16 cellular contexts compared by ENCODE assay signal in the genomic region with DNA sequence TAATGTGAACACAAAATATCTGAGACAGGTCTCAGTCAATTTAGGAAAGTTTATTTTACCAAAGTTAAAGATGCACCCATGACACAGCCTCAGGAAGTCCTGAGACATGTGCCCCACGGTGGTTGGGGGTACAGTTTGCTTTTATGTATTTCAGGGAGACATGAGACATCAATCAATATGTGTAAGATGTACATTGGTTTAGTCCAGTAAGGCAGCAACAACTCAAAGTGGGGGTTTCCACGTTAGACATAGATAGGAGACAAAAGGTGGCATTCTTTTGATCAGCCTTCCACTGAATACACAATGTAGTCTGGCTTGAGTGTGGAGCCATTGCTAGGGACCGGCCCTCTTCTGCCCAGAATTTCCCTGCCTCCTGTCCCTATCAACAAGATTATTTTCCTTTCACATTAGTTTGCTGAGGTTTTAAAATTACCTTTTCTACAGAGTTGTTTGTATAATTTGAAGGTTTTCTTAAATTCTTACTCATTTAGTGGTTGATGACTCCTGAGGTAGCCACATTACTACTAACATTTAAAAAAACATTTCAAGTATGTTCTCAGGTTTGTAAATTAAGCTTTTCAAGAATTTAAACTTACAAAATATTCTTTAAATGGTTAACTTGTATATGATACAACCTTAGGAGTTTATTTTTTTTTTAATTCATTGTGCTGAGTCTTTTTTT. TPM values are rescaled to one million over a fixed set of nuclear protein-coding genes. Genes with fewer than 3 reads are reported as not detected.
DNase-seq lines count a peak whose midpoint lies in the region; ATAC-seq and TF ChIP-seq lines count a peak whose summit lies in the region.
"Had no signal": no experiment of that assay in that cellular context is flagged by ENCODE, and none has a peak within 500 bp of the region (broad histone marks: within the 10 kb centered on the region; RNA-seq: fewer than 3 reads in every experiment).

No MANE protein-coding gene starts in this region.

- H3K9me3 ChIP-seq in CD4-positive, alpha-beta memory T cell (ENCODE audit: control insufficient read depth in 1 of 2, low read length in 2 of 2): no peaks in the 10 kb centered on the region
- H3K9me3 ChIP-seq: Peyer's patch had no signal

- no peak overlapping the region for H3K27ac Mint-ChIP-seq in activated CD4-positive, alpha-beta memory T cell treated with anti-CD3 and anti-CD28 coated beads for 36 hours
- H3K27ac Mint-ChIP-seq in activated CD4-positive, alpha-beta memory T cell treated with anti-CD3 and anti-CD28 coated beads, Interleukin-2, amount 10 ng/mL, durations not matched to agents 7 days and 5 days: no peak overlapping the region
- peak overlapping the region in 5 of 7 donors; percentile 13 to 67 (median 19) for H3K27ac Mint-ChIP-seq in CD4-positive, alpha-beta memory T cell
- no peak overlapping the region for H3K27ac Mint-ChIP-seq in activated naive CD8-positive, alpha-beta T cell treated with anti-CD3 and anti-CD28 coated beads, Interleukin-2, amount 50 U/mL, for 24 hours
- H3K27ac Mint-ChIP-seq in neural crest cell (ENCODE audit: unreplicated experiment): peak overlapping the region; percentile 21
- H3K27ac Mint-ChIP-seq in stimulated activated naive B cell treated with anti-CD40 and anti-IgM and Interleukin-4, amounts not matched to agents 10 μg/mL and 1 μg/mL and 100 μg/mL, for 72 hours: no peak overlapping the region

- H3K27me3 ChIP-seq in CD4-positive, alpha-beta memory T cell (ENCODE audit: insufficient read depth, low read length): no peaks in the 10 kb centered on the region
- H3K27me3 ChIP-seq: Peyer's patch had no signal

- intact Hi-C loops in activated CD4-positive, alpha-beta memory T cell treated with anti-CD3 and anti-CD28 coated beads for 36 hours (cut with micrococcal nuclease): no loop called here
- intact Hi-C loops in CD4-positive, alpha-beta memory T cell (cut with micrococcal nuclease): no loop called here

- no peak overlapping the region for H3K4me3 ChIP-seq in CD4-positive, alpha-beta memory T cell (ENCODE audit: low read length in 2 of 2)
- H3K4me3 ChIP-seq: Peyer's patch had no signal

- peak; percentile 27 for DNase-seq in activated CD4-positive, alpha-beta memory T cell treated with anti-CD3 and anti-CD28 coated beads for 36 hours
- DNase-seq in activated CD4-positive, alpha-beta memory T cell treated with anti-CD3 and anti-CD28 coated beads, Interleukin-2, amount 10 ng/mL, durations not matched to agents 7 days and 5 days: no peak
- DNase-seq in CD4-positive, alpha-beta memory T cell: no peak
- DNase-seq in activated naive CD8-positive, alpha-beta T cell treated with anti-CD3 and anti-CD28 coated beads, Interleukin-2, amount 50 U/mL, for 24 hours: no peak
- no peak for DNase-seq in neural crest cell (ENCODE audit: low read depth, low spot score)
- DNase-seq in stimulated activated CD4-positive, alpha-beta T cell treated with anti-CD3 and anti-CD28 coated beads, Interleukin-4, amount 100 ng/mL, for 24 hours: no peak
- no peak for DNase-seq in stimulated activated naive B cell treated with anti-CD40 and anti-IgM and Interleukin-4, amounts not matched to agents 10 μg/mL and 1 μg/mL and 100 μg/mL, for 72 hours
- DNase-seq in activated CD8-positive, alpha-beta memory T cell treated with anti-CD3 and anti-CD28 coated beads for 24 hours: no peak
- DNase-seq: DMS79 treated with DMSO at 0.1 percent for 48 hours, GDM1, GOT3, NCI-H1417, NCI-H1930, NCI-H510A treated with DMSO at 0.1 percent for 48 hours, Peyer's patch had no signal

- CTCF ChIA-PET in activated CD4-positive, alpha-beta memory T cell treated with anti-CD3 and anti-CD28 coated beads for 36 hours (lab: Charles Lee): no interaction called here
- CTCF ChIA-PET in activated CD4-positive, alpha-beta memory T cell treated with anti-CD3 and anti-CD28 coated beads, Interleukin-2, amount 10 ng/mL, durations not matched to agents 7 days and 5 days (lab: Charles Lee): no interaction called here
- CTCF ChIA-PET in CD4-positive, alpha-beta memory T cell (lab: Charles Lee; ENCODE audit: partially characterized antibody): no interaction called here

- no peak overlapping the region for H3K27ac ChIP-seq in CD4-positive, alpha-beta memory T cell (ENCODE audit: low read depth, low read length)
- H3K27ac ChIP-seq: Peyer's patch had no signal

- POLR2A ChIA-PET in activated CD4-positive, alpha-beta memory T cell treated with anti-CD3 and anti-CD28 coated beads for 36 hours (lab: Charles Lee): no interaction called here
- POLR2A ChIA-PET in activated CD4-positive, alpha-beta memory T cell treated with anti-CD3 and anti-CD28 coated beads, Interleukin-2, amount 10 ng/mL, durations not matched to agents 7 days and 5 days (lab: Charles Lee): no interaction called here
- POLR2A ChIA-PET in CD4-positive, alpha-beta memory T cell (lab: Charles Lee; ENCODE audit: partially characterized antibody): no interaction called here

- peak; percentile 63 for ATAC-seq in activated naive CD8-positive, alpha-beta T cell treated with anti-CD3 and anti-CD28 coated beads, Interleukin-2, amount 50 U/mL, for 24 hours
- no peak for ATAC-seq in stimulated activated naive B cell treated with anti-CD40 and anti-IgM and Interleukin-4, amounts not matched to agents 10 μg/mL and 1 μg/mL and 100 μg/mL, for 72 hours (replicated peaks)

- H3K9me3 Mint-ChIP-seq in activated CD4-positive, alpha-beta memory T cell treated with anti-CD3 and anti-CD28 coated beads for 36 hours: peaks cover under 1% of the 10 kb centered on the region
- H3K9me3 Mint-ChIP-seq in activated CD4-positive, alpha-beta memory T cell treated with anti-CD3 and anti-CD28 coated beads, Interleukin-2, amount 10 ng/mL, durations not matched to agents 7 days and 5 days: peaks cover under 1% of the 10 kb centered on the region
- H3K9me3 Mint-ChIP-seq in CD4-positive, alpha-beta memory T cell: no peaks in the 10 kb centered on the region
- H3K9me3 Mint-ChIP-seq in activated naive CD8-positive, alpha-beta T cell treated with anti-CD3 and anti-CD28 coated beads, Interleukin-2, amount 50 U/mL, for 24 hours: no peaks in the 10 kb centered on the region
- H3K9me3 Mint-ChIP-seq in neural crest cell: peaks cover 3% of the 10 kb centered on the region
- H3K9me3 Mint-ChIP-seq in stimulated activated naive B cell treated with anti-CD40 and anti-IgM and Interleukin-4, amounts not matched to agents 10 μg/mL and 1 μg/mL and 100 μg/mL, for 72 hours: no peaks in the 10 kb centered on the region

- no peaks in the 10 kb centered on the region for H3K4me1 ChIP-seq in CD4-positive, alpha-beta memory T cell (ENCODE audit: insufficient read depth, low read length)
- H3K4me1 ChIP-seq: Peyer's patch had no signal

- no peak overlapping the region for H3K4me3 Mint-ChIP-seq in activated CD4-positive, alpha-beta memory T cell treated with anti-CD3 and anti-CD28 coated beads for 36 hours
- no peak overlapping the region for H3K4me3 Mint-ChIP-seq in activated CD4-positive, alpha-beta memory T cell treated with anti-CD3 and anti-CD28 coated beads, Interleukin-2, amount 10 ng/mL, durations not matched to agents 7 days and 5 days
- no peak overlapping the region for H3K4me3 Mint-ChIP-seq in CD4-positive, alpha-beta memory T cell
- H3K4me3 Mint-ChIP-seq in activated naive CD8-positive, alpha-beta T cell treated with anti-CD3 and anti-CD28 coated beads, Interleukin-2, amount 50 U/mL, for 24 hours: no peak overlapping the region
- H3K4me3 Mint-ChIP-seq in neural crest cell: no peak overlapping the region
- H3K4me3 Mint-ChIP-seq in stimulated activated naive B cell treated with anti-CD40 and anti-IgM and Interleukin-4, amounts not matched to agents 10 μg/mL and 1 μg/mL and 100 μg/mL, for 72 hours: no peak overlapping the region
- H3K4me3 Mint-ChIP-seq: IgD-negative memory B cell had no signal

- no peaks in the 10 kb centered on the region for H3K27me3 Mint-ChIP-seq in activated CD4-positive, alpha-beta memory T cell treated with anti-CD3 and anti-CD28 coated beads for 36 hours
- no peaks in the 10 kb centered on the region for H3K27me3 Mint-ChIP-seq in activated CD4-positive, alpha-beta memory T cell treated with anti-CD3 and anti-CD28 coated beads, Interleukin-2, amount 10 ng/mL, durations not matched to agents 7 days and 5 days
- H3K27me3 Mint-ChIP-seq in CD4-positive, alpha-beta memory T cell: no peaks in the 10 kb centered on the region
- no peaks in the 10 kb centered on the region for H3K27me3 Mint-ChIP-seq in activated naive CD8-positive, alpha-beta T cell treated with anti-CD3 and anti-CD28 coated beads, Interleukin-2, amount 50 U/mL, for 24 hours
- H3K27me3 Mint-ChIP-seq in neural crest cell (ENCODE audit: low read depth): no peaks in the 10 kb centered on the region
- no peaks in the 10 kb centered on the region for H3K27me3 Mint-ChIP-seq in stimulated activated naive B cell treated with anti-CD40 and anti-IgM and Interleukin-4, amounts not matched to agents 10 μg/mL and 1 μg/mL and 100 μg/mL, for 72 hours
- H3K27me3 Mint-ChIP-seq: IgD-negative memory B cell had no signal

- H3K36me3 Mint-ChIP-seq in activated CD4-positive, alpha-beta memory T cell treated with anti-CD3 and anti-CD28 coated beads for 36 hours: peaks cover 30% of the 10 kb centered on the region
- H3K36me3 Mint-ChIP-seq in activated CD4-positive, alpha-beta memory T cell treated with anti-CD3 and anti-CD28 coated beads, Interleukin-2, amount 10 ng/mL, durations not matched to agents 7 days and 5 days (ENCODE audit: low read depth): peaks cover 66% of the 10 kb centered on the region
- H3K36me3 Mint-ChIP-seq in CD4-positive, alpha-beta memory T cell: peaks cover 67 to 77% of the 10 kb centered on the region in 2 donors
- H3K36me3 Mint-ChIP-seq in activated naive CD8-positive, alpha-beta T cell treated with anti-CD3 and anti-CD28 coated beads, Interleukin-2, amount 50 U/mL, for 24 hours (ENCODE audit: low read depth): peaks cover 55% of the 10 kb centered on the region
- peaks cover 18% of the 10 kb centered on the region for H3K36me3 Mint-ChIP-seq in neural crest cell (ENCODE audit: low read depth)
- peaks cover 38 to 52% of the 10 kb centered on the region in 2 donors for H3K36me3 Mint-ChIP-seq in stimulated activated naive B cell treated with anti-CD40 and anti-IgM and Interleukin-4, amounts not matched to agents 10 μg/mL and 1 μg/mL and 100 μg/mL, for 72 hours

- H3K36me3 ChIP-seq in CD4-positive, alpha-beta memory T cell (ENCODE audit: insufficient read depth, low read length): peaks cover 14% of the 10 kb centered on the region
- H3K36me3 ChIP-seq: Peyer's patch had no signal

- H3K4me1 Mint-ChIP-seq in activated CD4-positive, alpha-beta memory T cell treated with anti-CD3 and anti-CD28 coated beads for 36 hours (ENCODE audit: low read depth): peaks cover 4% of the 10 kb centered on the region
- H3K4me1 Mint-ChIP-seq in activated CD4-positive, alpha-beta memory T cell treated with anti-CD3 and anti-CD28 coated beads, Interleukin-2, amount 10 ng/mL, durations not matched to agents 7 days and 5 days: peaks cover 4% of the 10 kb centered on the region
- peaks cover 0 to 8% (median 2%) of the 10 kb centered on the region in 4 donors for H3K4me1 Mint-ChIP-seq in CD4-positive, alpha-beta memory T cell
- H3K4me1 Mint-ChIP-seq in activated naive CD8-positive, alpha-beta T cell treated with anti-CD3 and anti-CD28 coated beads, Interleukin-2, amount 50 U/mL, for 24 hours: peaks cover 9% of the 10 kb centered on the region
- peaks cover 5% of the 10 kb centered on the region for H3K4me1 Mint-ChIP-seq in neural crest cell
- peaks cover 7 to 13% of the 10 kb centered on the region in 2 donors for H3K4me1 Mint-ChIP-seq in stimulated activated naive B cell treated with anti-CD40 and anti-IgM and Interleukin-4, amounts not matched to agents 10 μg/mL and 1 μg/mL and 100 μg/mL, for 72 hours

- no peak for TF ChIP-seq CTCF in neural crest cell (conservative IDR thresholded peaks at IDR 0.05)

RNA-seq across cellular contexts. Expression of a gene that starts 33.2 kb away (rescaled TPM):
- total RNA-seq in activated CD4-positive, alpha-beta memory T cell treated with anti-CD3 and anti-CD28 coated beads for 36 hours: 10 to 100 TPM; 40.8 to 48.4 TPM
- total RNA-seq in activated CD4-positive, alpha-beta memory T cell treated with anti-CD3 and anti-CD28 coated beads, Interleukin-2, amount 10 ng/mL, durations not matched to agents 7 days and 5 days: 10 to 100 TPM; 87.4 to 90.5 TPM
- 10 to 100 TPM; 88.9 to 96.2 TPM for total RNA-seq in CD4-positive, alpha-beta memory T cell
- 100 to 1,000 TPM; 111 to 133 TPM for polyA plus RNA-seq in CD4-positive, alpha-beta memory T cell
- total RNA-seq in neural crest cell: 53.2 and 55.2 TPM in 2 replicates

Comparison
In these comparisons a context has a peak if more than half of its experiments do, and no peak if none do; other contexts are left out.
1. H3K27ac Mint-ChIP-seq: peak in CD4-positive, alpha-beta memory T cell (5 of 7) and neural crest cell (single experiment); none in activated CD4-positive, alpha-beta memory T cell treated with anti-CD3 and anti-CD28 coated beads for 36 hours (single experiment), activated CD4-positive, alpha-beta memory T cell treated with anti-CD3 and anti-CD28 coated beads, Interleukin-2, amount 10 ng/mL, durations not matched to agents 7 days and 5 days (single experiment), activated naive CD8-positive, alpha-beta T cell treated with anti-CD3 and anti-CD28 coated beads, Interleukin-2, amount 50 U/mL, for 24 hours (single experiment) and stimulated activated naive B cell treated with anti-CD40 and anti-IgM and Interleukin-4, amounts not matched to agents 10 μg/mL and 1 μg/mL and 100 μg/mL, for 72 hours (single experiment).